In the genomic region with DNA sequence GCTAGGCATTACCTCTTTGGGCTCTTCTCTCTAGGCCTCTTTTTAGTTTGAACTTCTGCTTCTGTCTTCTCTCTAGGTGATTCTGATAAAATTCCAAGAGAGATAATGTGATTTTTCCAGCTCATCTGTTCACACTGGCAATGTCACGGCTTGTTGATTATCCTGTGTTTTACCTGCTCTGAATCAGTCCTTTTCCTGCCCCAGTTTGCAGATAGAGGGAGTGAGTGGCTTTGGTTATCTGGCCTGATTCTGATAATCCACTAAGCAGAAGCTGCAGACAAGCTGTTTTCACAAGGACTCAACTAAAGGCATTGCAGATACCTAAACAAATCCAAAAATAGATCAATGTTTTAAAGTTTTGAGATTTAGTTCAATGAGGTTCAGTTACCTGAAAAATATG, we compare ENCODE assay signal across 15 cellular contexts.
"Had no signal": no experiment of that assay in that cellular context is flagged by ENCODE, and none has a peak within 500 bp of the region (broad histone marks: within the 10 kb centered on the region; RNA-seq: fewer than 3 reads in every experiment).

No MANE protein-coding gene starts in this region.

- H3K4me3 Mint-ChIP-seq: activated CD8-positive, alpha-beta T cell treated with anti-CD3 and anti-CD28 coated beads for 36 hours had no signal

- DNase-seq: activated CD4-positive, alpha-beta T cell treated with anti-CD3 and anti-CD28 coated beads for 4 hours; activated effector memory CD4-positive, alpha-beta T cell treated with anti-CD3 and anti-CD28 coated beads, Interleukin-2, amount 50 U/mL, for 16 hours; activated T-cell treated with anti-CD3 and anti-CD28 coated beads, Interleukin-2, amount 50 U/mL, for 48 hours; colonic mucosa; esophagus squamous epithelium; left colon; midbrain; ovary; sigmoid colon; spleen; upper lobe of right lung had no signal

- ATAC-seq: activated CD8-positive, alpha-beta T cell treated with anti-CD3 and anti-CD28 coated beads for 36 hours; activated naive CD4-positive, alpha-beta T cell treated with anti-CD3 and anti-CD28 coated beads, Interleukin-2, amount 50 U/mL, for 72 hours; left colon; upper lobe of right lung had no signal

- H3K36me3 ChIP-seq: colonic mucosa, esophagus squamous epithelium, ovary, sigmoid colon, spleen, thoracic aorta, upper lobe of right lung had no signal

- H3K27ac Mint-ChIP-seq: activated CD8-positive, alpha-beta T cell treated with anti-CD3 and anti-CD28 coated beads for 36 hours; activated naive CD4-positive, alpha-beta T cell treated with anti-CD3 and anti-CD28 coated beads, Interleukin-2, amount 50 U/mL, for 72 hours had no signal

- H3K4me3 ChIP-seq: colonic mucosa, esophagus squamous epithelium, lung, ovary, sigmoid colon, spleen, thoracic aorta, upper lobe of right lung had no signal

- H3K4me1 ChIP-seq: colonic mucosa, esophagus squamous epithelium, sigmoid colon, spleen, upper lobe of right lung had no signal

- H3K27ac ChIP-seq: colonic mucosa, esophagus squamous epithelium, ovary, sigmoid colon, spleen, thoracic aorta, upper lobe of right lung had no signal

- H3K27me3 ChIP-seq: colonic mucosa, esophagus squamous epithelium, ovary, sigmoid colon, spleen, upper lobe of right lung had no signal

- H3K27me3 Mint-ChIP-seq: activated CD8-positive, alpha-beta T cell treated with anti-CD3 and anti-CD28 coated beads for 36 hours had no signal

- H3K9me3 Mint-ChIP-seq: activated CD8-positive, alpha-beta T cell treated with anti-CD3 and anti-CD28 coated beads for 36 hours had no signal
